In genomic region chr2:202267495-202267894, GRCh38 we compare ENCODE assay signal across 2 cellular contexts.
TF ChIP-seq lines count a peak whose summit lies in the region.

No MANE protein-coding gene starts in this region.

TF ChIP-seq in IMR-90, 13 proteins besides CTCF, POLR2A, EP300 and RAD21:
- TF ChIP-seq NFE2L2 (IDR thresholded peaks at IDR 0.05; ENCODE audit: low read depth, low read length) (no peak), MAZ (IDR thresholded peaks at IDR 0.05; ENCODE audit: borderline replicate concordance, low read depth, low read length) (no peak), SMC3 (IDR thresholded peaks at IDR 0.05; ENCODE audit: low read depth, low read length) (no peak), RFX5 (IDR thresholded peaks at IDR 0.05; ENCODE audit: low read depth, low read length) (no peak), FOS (IDR thresholded peaks at IDR 0.05; ENCODE audit: low read depth, low read length) (no peak), MAFK (IDR thresholded peaks at IDR 0.05; ENCODE audit: low read depth, low read length) (no peak), CHD1 (IDR thresholded peaks at IDR 0.05; ENCODE audit: low read depth, low read length) (no peak), BHLHE40 (IDR thresholded peaks at IDR 0.05; ENCODE audit: low read depth, low read length) (no peak), CEBPB (IDR thresholded peaks at IDR 0.05; ENCODE audit: low read depth, low read length) (no peak), RCOR1 (IDR thresholded peaks at IDR 0.05; ENCODE audit: insufficient replicate concordance, low read length) (no peak), MXI1 (IDR thresholded peaks at IDR 0.05; ENCODE audit: borderline replicate concordance, low read depth, low read length) (no peak), ELK1 (IDR thresholded peaks at IDR 0.05; ENCODE audit: borderline replicate concordance, low read depth, low read length) (no peak)
TF ChIP-seq in IMR-90: peak in this region for 0.

TF ChIP-seq in neural cell, 6 proteins besides CTCF, POLR2A, EP300 and RAD21:
- no peak for TF ChIP-seq EZH2 (IDR thresholded peaks at IDR 0.05; ENCODE audit: borderline replicate concordance, insufficient read depth, low read length, poor library complexity, severe bottlenecking)
- TF ChIP-seq REST (IDR thresholded peaks at IDR 0.05; ENCODE audit: borderline replicate concordance), result no peak
- TF ChIP-seq MXI1 (conservative IDR thresholded peaks at IDR 0.05; ENCODE audit: poor library complexity, severe bottlenecking), result no peak
- no peak for TF ChIP-seq POLR2AphosphoS5 (IDR thresholded peaks at IDR 0.05)
- no peak for TF ChIP-seq SMC3 (conservative IDR thresholded peaks at IDR 0.05; ENCODE audit: poor library complexity)
- TF ChIP-seq TAF1 (IDR thresholded peaks at IDR 0.05; ENCODE audit: low read depth), result no peak
